In genomic region chr5:135436856-135437795, GRCh38 we compare ENCODE assay signal across 1 cellular context.
TF ChIP-seq lines count a peak whose summit lies in the region.

No MANE protein-coding gene starts in this region.

TF ChIP-seq in GM12878, 131 proteins besides CTCF, POLR2A, EP300 and RAD21:
- 0 out of 2 replicates have a peak, but pooled peaks have one; percentile 27 for TF ChIP-seq EED (IDR thresholded peaks at IDR 0.05; ENCODE audit: low read depth)
- no peak for TF ChIP-seq CUX1 (IDR thresholded peaks at IDR 0.05; ENCODE audit: insufficient replicate concordance, low read depth, low read length)
- peak; percentile 36; the same call in 1 of the 2 replicates for TF ChIP-seq ATF7 (IDR thresholded peaks at IDR 0.05; ENCODE audit: low read depth)
- TF ChIP-seq RUNX3 (IDR thresholded peaks at IDR 0.05; ENCODE audit: low read length), result peak; percentile 51; the same call in 1 of the 2 replicates
- TF ChIP-seq DPF2 (IDR thresholded peaks at IDR 0.05), result peak; percentile 60; the same call in 1 of the 2 replicates
- peak; percentile 57 for TF ChIP-seq SPI1 (IDR thresholded peaks at IDR 0.05; ENCODE audit: borderline replicate concordance, insufficient read depth, low read depth, low read length)
- TF ChIP-seq MTA2 (IDR thresholded peaks at IDR 0.05; ENCODE audit: low read depth), result peak; percentile 20; the same call in 1 of the 2 replicates
- no peak for TF ChIP-seq FOXK2 (IDR thresholded peaks at IDR 0.05)
- 0 out of 2 replicates have a peak, but pooled peaks have one; percentile 23 for TF ChIP-seq NFIC (IDR thresholded peaks at IDR 0.05; ENCODE audit: low read depth, low read length)
- TF ChIP-seq IKZF1 (conservative IDR thresholded peaks at IDR 0.05), result peak; percentile 72
- peak; percentile 71; a peak in 3 of 4 replicates for TF ChIP-seq IKZF2 (IDR thresholded peaks at IDR 0.05)
